In genomic region chr10:130167193-130167592, GRCh38 we compare ENCODE assay signal across 34 cellular contexts.
"Had no signal": no experiment of that assay in that cellular context is flagged by ENCODE, and none has a peak within 500 bp of the region (broad histone marks: within the 10 kb centered on the region; RNA-seq: fewer than 3 reads in every experiment).

No MANE protein-coding gene starts in this region.

- H3K27me3 Mint-ChIP-seq: activated B cell treated with CpG ODN at 0.5 μM for 24 hours; activated CD4-positive, alpha-beta memory T cell treated with anti-CD3 and anti-CD28 coated beads, Interleukin-2, amount 10 ng/mL, durations not matched to agents 7 days and 5 days; activated CD4-positive, alpha-beta T cell treated with anti-CD3 and anti-CD28 coated beads, Interleukin-2, amount 10 ng/mL, durations not matched to agents 24 days and 14 days; activated CD8-positive, alpha-beta memory T cell treated with anti-CD3 and anti-CD28 coated beads, Interleukin-2, amount 10 ng/mL, durations not matched to agents 7 days and 5 days; activated naive CD4-positive, alpha-beta T cell treated with anti-CD3 and anti-CD28 coated beads, Interleukin-2, amount 50 U/mL, for 24 hours; activated naive CD8-positive, alpha-beta T cell treated with anti-CD3 and anti-CD28 coated beads, Interleukin-2, amount 10 ng/mL, durations not matched to agents 7 days and 5 days; central memory CD8-positive, alpha-beta T cell; dendritic cell treated with granulocyte-macrophage colony-stimulating factor and Interleukin-4, amounts not matched to agents 40 ng/mL and 50 ng/mL, for 4 days; T-helper 17 cell had no signal

- DNase-seq: activated B cell treated with CpG ODN at 0.5 μM for 24 hours; activated CD4-positive, alpha-beta memory T cell treated with anti-CD3 and anti-CD28 coated beads, Interleukin-2, amount 10 ng/mL, durations not matched to agents 7 days and 5 days; activated CD4-positive, alpha-beta T cell treated with anti-CD3 and anti-CD28 coated beads, Interleukin-2, amount 10 ng/mL, durations not matched to agents 24 days and 14 days; activated CD4-positive, alpha-beta T cell treated with anti-CD3 and anti-CD28 coated beads, Interleukin-2, amount 50 U/mL, for 4 hours; activated CD8-positive, alpha-beta memory T cell treated with anti-CD3 and anti-CD28 coated beads, Interleukin-2, amount 10 ng/mL, durations not matched to agents 7 days and 5 days; activated CD8-positive, alpha-beta memory T cell treated with anti-CD3 and anti-CD28 coated beads, Interleukin-2, amount 50 U/mL, for 4 hours; activated effector memory CD4-positive, alpha-beta T cell treated with anti-CD3 and anti-CD28 coated beads, Interleukin-2, amount 50 U/mL, for 16 hours; activated naive CD4-positive, alpha-beta T cell treated with anti-CD3 and anti-CD28 coated beads for 36 hours; activated naive CD8-positive, alpha-beta T cell treated with anti-CD3 and anti-CD28 coated beads, Interleukin-2, amount 10 ng/mL, durations not matched to agents 7 days and 5 days; activated T-cell treated with anti-CD3 and anti-CD28 coated beads, Interleukin-2, amount 50 U/mL, for 1 hour; activated T-cell treated with anti-CD3 and anti-CD28 coated beads, Interleukin-2, amount 50 U/mL, for 48 hours; amniotic stem cell; anterior cingulate cortex; brain microvascular endothelial cell; dorsolateral prefrontal cortex; effector memory CD4-positive, alpha-beta T cell; erythroblast; foreskin keratinocyte; gastrocnemius medialis; glutamatergic neuron; heart right ventricle; T-helper 1 cell; T-helper 17 cell; T1000; WERI-Rb-1 had no signal

- H3K9me3 Mint-ChIP-seq: activated B cell treated with CpG ODN at 0.5 μM for 24 hours; activated CD4-positive, alpha-beta memory T cell treated with anti-CD3 and anti-CD28 coated beads, Interleukin-2, amount 10 ng/mL, durations not matched to agents 7 days and 5 days; activated CD4-positive, alpha-beta T cell treated with anti-CD3 and anti-CD28 coated beads, Interleukin-2, amount 10 ng/mL, durations not matched to agents 24 days and 14 days; activated naive CD4-positive, alpha-beta T cell treated with anti-CD3 and anti-CD28 coated beads for 36 hours; activated naive CD4-positive, alpha-beta T cell treated with anti-CD3 and anti-CD28 coated beads, Interleukin-2, amount 50 U/mL, for 24 hours; activated naive CD8-positive, alpha-beta T cell treated with anti-CD3 and anti-CD28 coated beads, Interleukin-2, amount 10 ng/mL, durations not matched to agents 7 days and 5 days; activated T-helper 1 cell treated with anti-CD3 and anti-CD28 coated beads, Interleukin-12 subunit alpha, Interleukin-12 subunit beta, Interleukin-2, Interleukin-4 antibody, amounts not matched to agents 30 ng/mL and 10 ng/mL and 1 ng/mL, durations not matched to agents 14 hours and 24 hours and 36 hours; activated T-helper 2 cell treated with anti-CD3 and anti-CD28 coated beads, Interferon-gamma antibody, Interleukin-2, Interleukin-4, amounts not matched to agents 10 μg/mL and 5 μg/mL and 100 μg/mL, durations not matched to agents 14 hours and 24 hours and 36 hours; central memory CD8-positive, alpha-beta T cell; dendritic cell treated with granulocyte-macrophage colony-stimulating factor and Interleukin-4, amounts not matched to agents 40 ng/mL and 50 ng/mL, for 4 days; T-helper 2 cell treated with Interferon-gamma antibody and Interleukin-4, amounts not matched to agents 5 μg/mL and 100 μg/mL, for 36 hours had no signal

- H3K27ac Mint-ChIP-seq: activated B cell treated with CpG ODN at 0.5 μM for 24 hours; activated CD4-positive, alpha-beta memory T cell treated with anti-CD3 and anti-CD28 coated beads, Interleukin-2, amount 10 ng/mL, durations not matched to agents 7 days and 5 days; activated CD4-positive, alpha-beta T cell treated with anti-CD3 and anti-CD28 coated beads, Interleukin-2, amount 10 ng/mL, durations not matched to agents 24 days and 14 days; activated CD8-positive, alpha-beta memory T cell treated with anti-CD3 and anti-CD28 coated beads, Interleukin-2, amount 10 ng/mL, durations not matched to agents 7 days and 5 days; activated naive CD4-positive, alpha-beta T cell treated with anti-CD3 and anti-CD28 coated beads for 36 hours; activated naive CD4-positive, alpha-beta T cell treated with anti-CD3 and anti-CD28 coated beads, Interleukin-2, amount 50 U/mL, for 24 hours; activated naive CD8-positive, alpha-beta T cell treated with anti-CD3 and anti-CD28 coated beads, Interleukin-2, amount 10 ng/mL, durations not matched to agents 7 days and 5 days; activated T-helper 1 cell treated with anti-CD3 and anti-CD28 coated beads, Interleukin-12 subunit alpha, Interleukin-12 subunit beta, Interleukin-2, Interleukin-4 antibody, amounts not matched to agents 30 ng/mL and 10 ng/mL and 1 ng/mL, durations not matched to agents 14 hours and 24 hours and 36 hours; activated T-helper 2 cell treated with anti-CD3 and anti-CD28 coated beads, Interferon-gamma antibody, Interleukin-2, Interleukin-4, amounts not matched to agents 10 μg/mL and 5 μg/mL and 100 μg/mL, durations not matched to agents 14 hours and 24 hours and 36 hours; dendritic cell treated with granulocyte-macrophage colony-stimulating factor and Interleukin-4, amounts not matched to agents 40 ng/mL and 50 ng/mL, for 4 days; T-helper 17 cell; T-helper 2 cell treated with Interferon-gamma antibody and Interleukin-4, amounts not matched to agents 5 μg/mL and 100 μg/mL, for 36 hours had no signal

- H3K9me3 ChIP-seq: esophagus muscularis mucosa, gastrocnemius medialis, heart right ventricle had no signal

- H3K27me3 ChIP-seq: brain microvascular endothelial cell, dorsolateral prefrontal cortex, esophagus muscularis mucosa, foreskin keratinocyte, gastrocnemius medialis, heart right ventricle had no signal

- H3K27ac ChIP-seq: brain microvascular endothelial cell, coronary artery, dorsolateral prefrontal cortex, esophagus muscularis mucosa, foreskin keratinocyte, gastrocnemius medialis, heart right ventricle, WERI-Rb-1 had no signal

- H3K4me1 ChIP-seq: esophagus muscularis mucosa, foreskin keratinocyte, gastrocnemius medialis had no signal

- H3K4me3 ChIP-seq: coronary artery, dorsolateral prefrontal cortex, esophagus muscularis mucosa, gastrocnemius medialis, heart right ventricle had no signal

- ATAC-seq: activated CD4-positive, CD25-positive, alpha-beta regulatory T cell treated with anti-CD3 and anti-CD28 coated beads, Interleukin-2, amount 50 U/mL, for 24 hours; activated CD8-positive, alpha-beta memory T cell treated with anti-CD3 and anti-CD28 coated beads, Interleukin-2, amount 10 ng/mL, durations not matched to agents 7 days and 5 days; foreskin keratinocyte; gastrocnemius medialis; heart right ventricle; T-helper 17 cell had no signal

- H3K4me3 Mint-ChIP-seq: activated B cell treated with CpG ODN at 0.5 μM for 24 hours; activated CD4-positive, alpha-beta memory T cell treated with anti-CD3 and anti-CD28 coated beads, Interleukin-2, amount 10 ng/mL, durations not matched to agents 7 days and 5 days; activated CD4-positive, alpha-beta T cell treated with anti-CD3 and anti-CD28 coated beads, Interleukin-2, amount 10 ng/mL, durations not matched to agents 24 days and 14 days; activated CD8-positive, alpha-beta memory T cell treated with anti-CD3 and anti-CD28 coated beads, Interleukin-2, amount 10 ng/mL, durations not matched to agents 7 days and 5 days; activated naive CD4-positive, alpha-beta T cell treated with anti-CD3 and anti-CD28 coated beads for 36 hours; activated naive CD4-positive, alpha-beta T cell treated with anti-CD3 and anti-CD28 coated beads, Interleukin-2, amount 50 U/mL, for 24 hours; activated naive CD8-positive, alpha-beta T cell treated with anti-CD3 and anti-CD28 coated beads, Interleukin-2, amount 10 ng/mL, durations not matched to agents 7 days and 5 days; activated T-helper 1 cell treated with anti-CD3 and anti-CD28 coated beads, Interleukin-12 subunit alpha, Interleukin-12 subunit beta, Interleukin-2, Interleukin-4 antibody, amounts not matched to agents 30 ng/mL and 10 ng/mL and 1 ng/mL, durations not matched to agents 14 hours and 24 hours and 36 hours; central memory CD8-positive, alpha-beta T cell; dendritic cell treated with granulocyte-macrophage colony-stimulating factor and Interleukin-4, amounts not matched to agents 40 ng/mL and 50 ng/mL, for 4 days; T-helper 17 cell; T-helper 2 cell treated with Interferon-gamma antibody and Interleukin-4, amounts not matched to agents 5 μg/mL and 100 μg/mL, for 36 hours had no signal
